ENCODE assay signal across 8 cellular contexts in genomic region chr7:31782411-31782991, GRCh38.
DNase-seq lines count a peak whose midpoint lies in the region; ATAC-seq, FAIRE-seq and TF ChIP-seq lines count a peak whose summit lies in the region.

No MANE protein-coding gene starts in this region.

- peak; percentile 65 for TF ChIP-seq CTCF in foreskin fibroblast (IDR thresholded peaks at IDR 0.05; ENCODE audit: low read depth, low read length)

- DNase-seq in AG08395 (ENCODE audit: low spot score), result peak; percentile 68
- peak; percentile 15 for DNase-seq in GM12892 (ENCODE audit: insufficient read length)
- peak; percentile 69 for DNase-seq in NCI-H1092 (lab: John Stamatoyannopoulos, UW)
- DNase-seq in SKM-1 treated with dmso at 0.1 percent for 144 hours (lab: John Stamatoyannopoulos, UW; ENCODE audit: unreplicated experiment), result peak; percentile 21
- DNase-seq in foreskin fibroblast, result peak; percentile 19 to 54
- DNase-seq in pons (ENCODE audit: low spot score), result peak; percentile 84
- no peak for DNase-seq in stimulated activated CD4-positive, alpha-beta T cell treated with anti-CD3 and anti-CD28 coated beads, Interleukin-1b, Interleukin-23, amount 100 ng/mL, for 48 hours

- H3K4me3 ChIP-seq in foreskin fibroblast (ENCODE audit: low read depth in 1 of 2, low read length in 2 of 2), result no peak overlapping the region

- TF ChIP-seq POLR2A in GM12892 (IDR thresholded peaks at IDR 0.05; ENCODE audit: low read depth, low read length), result no peak

- peak; percentile 88 for FAIRE-seq in GM12892 (lab: Jason Lieb, UNC)

- peak; percentile 85 for ATAC-seq in HG02678 (IDR thresholded peaks at IDR 0.05; ENCODE audit: unreplicated experiment)
